Comparison of ENCODE assay signal across 32 cellular contexts in the genomic region with DNA sequence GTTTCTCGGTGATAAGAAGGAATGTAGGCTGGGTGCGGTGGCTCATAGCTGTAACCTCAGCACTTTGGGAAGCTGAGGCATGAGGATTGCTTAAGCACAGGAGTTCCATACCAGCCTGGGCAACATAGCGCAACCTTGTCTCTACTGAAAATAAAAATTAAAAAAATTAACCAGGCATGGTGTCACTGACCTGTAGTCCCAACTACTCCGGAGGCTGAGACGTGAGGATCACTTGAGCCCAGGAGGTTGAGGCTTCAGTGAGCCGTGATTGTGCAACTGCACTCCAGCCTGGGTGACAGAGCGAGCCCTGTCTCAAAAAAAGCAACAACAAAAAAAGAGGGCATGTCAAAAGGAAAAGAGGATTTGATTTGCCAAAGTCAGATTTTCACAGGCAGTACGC. TPM values are rescaled to one million over a fixed set of nuclear protein-coding genes. Genes with fewer than 3 reads are reported as not detected.
"Had no signal": no experiment of that assay in that cellular context is flagged by ENCODE, and none has a peak within 500 bp of the region (broad histone marks: within the 10 kb centered on the region; RNA-seq: fewer than 3 reads in every experiment).

No MANE protein-coding gene starts in this region.

- H3K4me2 ChIP-seq: neural progenitor cell, smooth muscle cell had no signal

- H3K36me3 ChIP-seq: neural progenitor cell, ovary had no signal

- H3K27me3 ChIP-seq: neural progenitor cell, ovary, spleen, suprapubic skin, testis, tibial artery, transverse colon, upper lobe of left lung, vagina had no signal

- H2AFZ ChIP-seq: neural progenitor cell, parathyroid adenoma had no signal

- H3K27ac ChIP-seq: neural progenitor cell, ovary, parathyroid adenoma, psoas muscle, skin epidermis, spleen, suprapubic skin, testis, tibial artery, transverse colon, upper lobe of left lung, vagina had no signal

- H3K4me3 ChIP-seq: neural progenitor cell, ovary, psoas muscle, skin epidermis, smooth muscle cell, spleen, suprapubic skin, testis, tibial artery, transverse colon, upper lobe of left lung, vagina had no signal

- FAIRE-seq: urothelium cell line had no signal

- H3K27ac Mint-ChIP-seq: naive thymus-derived CD8-positive, alpha-beta T cell; natural killer cell treated with Interleukin-12 subunit alpha and Interleukin-12 subunit beta and Interleukin-15 and Interleukin-18, amount 100 ng/mL, for 72 hours; nephron progenitor cell; neural progenitor cell; progenitor cell of endocrine pancreas; stimulated activated memory B cell treated with anti-CD40 and anti-IgM and Interleukin-4, amounts not matched to agents 10 μg/mL and 1 μg/mL and 100 μg/mL, for 72 hours had no signal

- H3K4me3 Mint-ChIP-seq: naive thymus-derived CD8-positive, alpha-beta T cell; natural killer cell treated with Interleukin-12 subunit alpha and Interleukin-12 subunit beta and Interleukin-15 and Interleukin-18, amount 100 ng/mL, for 72 hours; nephron progenitor cell; neural progenitor cell; stimulated activated memory B cell treated with anti-CD40 and anti-IgM and Interleukin-4, amounts not matched to agents 10 μg/mL and 1 μg/mL and 100 μg/mL, for 72 hours; stimulated activated naive CD8-positive, alpha-beta T cell treated with anti-CD3 and anti-CD28 coated beads, Interleukin-15, amount 100 ng/mL, for 72 hours had no signal

- H3K9ac ChIP-seq: neural progenitor cell, parathyroid adenoma had no signal

- H3K4me1 ChIP-seq: neural progenitor cell had no signal

- H3K36me3 Mint-ChIP-seq: natural killer cell treated with Interleukin-12 subunit alpha and Interleukin-12 subunit beta and Interleukin-15 and Interleukin-18, amount 100 ng/mL, for 72 hours had no signal

- H3K27me3 Mint-ChIP-seq: naive thymus-derived CD8-positive, alpha-beta T cell; natural killer cell treated with Interleukin-12 subunit alpha and Interleukin-12 subunit beta and Interleukin-15 and Interleukin-18, amount 100 ng/mL, for 72 hours; progenitor cell of endocrine pancreas; stimulated activated memory B cell treated with anti-CD40 and anti-IgM and Interleukin-4, amounts not matched to agents 10 μg/mL and 1 μg/mL and 100 μg/mL, for 72 hours; stimulated activated naive CD8-positive, alpha-beta T cell treated with anti-CD3 and anti-CD28 coated beads, Interleukin-15, amount 100 ng/mL, for 72 hours had no signal

- ATAC-seq: naive thymus-derived CD8-positive, alpha-beta T cell; natural killer cell treated with Interleukin-12 subunit alpha and Interleukin-12 subunit beta and Interleukin-15 and Interleukin-18, amount 100 ng/mL, for 72 hours; psoas muscle; right cardiac atrium; sciatic nerve; stimulated activated memory B cell treated with anti-CD40 and anti-IgM and Interleukin-4, amounts not matched to agents 10 μg/mL and 1 μg/mL and 100 μg/mL, for 72 hours; stimulated activated naive CD8-positive, alpha-beta T cell treated with anti-CD3 and anti-CD28 coated beads, Interleukin-15, amount 100 ng/mL, for 72 hours; stimulated activated naive CD8-positive, alpha-beta T cell treated with anti-CD3 and anti-CD28 coated beads, Interleukin-15, Interleukin-2, amounts not matched to agents 100 U/mL and 50 U/mL, for 24 hours had no signal

- DNase-seq: naive thymus-derived CD8-positive, alpha-beta T cell; nephron progenitor cell; occipital lobe; ovary; psoas muscle; spleen; stimulated activated CD4-positive, alpha-beta T cell treated with anti-CD3 and anti-CD28 coated beads, Interleukin-12 subunit alpha, Interleukin-12 subunit beta, amount 100 ng/mL, for 4 hours; stimulated activated CD4-positive, alpha-beta T cell treated with anti-CD3 and anti-CD28 coated beads, Interleukin-1b, Interleukin-23, amount 100 ng/mL, for 48 hours; stimulated activated CD4-positive, alpha-beta T cell treated with anti-CD3 and anti-CD28 coated beads, Interleukin-4, amount 100 ng/mL, for 1 hour; stimulated activated CD4-positive, alpha-beta T cell treated with anti-CD3 and anti-CD28 coated beads, Interleukin-4, amount 100 ng/mL, for 4 hours; stimulated activated CD8-positive, alpha-beta memory T cell treated with anti-CD3 and anti-CD28 coated beads, Interleukin-4, amount 100 ng/mL, for 48 hours; stimulated activated naive CD4-positive, alpha-beta T cell; stimulated activated naive CD8-positive, alpha-beta T cell treated with anti-CD3 and anti-CD28 coated beads, Interleukin-15, amount 100 ng/mL, for 72 hours; stimulated activated naive CD8-positive, alpha-beta T cell treated with anti-CD3 and anti-CD28 coated beads, Interleukin-15, Interleukin-2, amounts not matched to agents 100 U/mL and 50 U/mL, for 24 hours; substantia nigra; testis; tibial artery; transverse colon; upper lobe of left lung had no signal

- H3K9me3 Mint-ChIP-seq: naive thymus-derived CD8-positive, alpha-beta T cell; natural killer cell treated with Interleukin-12 subunit alpha and Interleukin-12 subunit beta and Interleukin-15 and Interleukin-18, amount 100 ng/mL, for 72 hours; stimulated activated memory B cell treated with anti-CD40 and anti-IgM and Interleukin-4, amounts not matched to agents 10 μg/mL and 1 μg/mL and 100 μg/mL, for 72 hours; stimulated activated naive CD8-positive, alpha-beta T cell treated with anti-CD3 and anti-CD28 coated beads, Interleukin-15, amount 100 ng/mL, for 72 hours had no signal

- H3K9me3 ChIP-seq: ovary, psoas muscle, spleen, suprapubic skin, testis, tibial artery, transverse colon, upper lobe of left lung, vagina had no signal

RNA-seq across cellular contexts. Expression of gene SLC44A4, which starts 20.1 kb away (rescaled TPM):
- total RNA-seq: naive thymus-derived CD8-positive, alpha-beta T cell; natural killer cell treated with Interleukin-12 subunit alpha and Interleukin-12 subunit beta and Interleukin-15 and Interleukin-18, amount 100 ng/mL, for 72 hours; occipital lobe; osteoblast; right cardiac atrium had no signal
- polyA plus RNA-seq: naive thymus-derived CD8-positive, alpha-beta T cell had no signal

RNA-seq across cellular contexts. Expression of gene ZBTB12, which starts 43.2 kb away (rescaled TPM):
- polyA plus RNA-seq: naive thymus-derived CD8-positive, alpha-beta T cell; smooth muscle cell had no signal
